8 cellular contexts compared by ENCODE assay signal in the genomic region with DNA sequence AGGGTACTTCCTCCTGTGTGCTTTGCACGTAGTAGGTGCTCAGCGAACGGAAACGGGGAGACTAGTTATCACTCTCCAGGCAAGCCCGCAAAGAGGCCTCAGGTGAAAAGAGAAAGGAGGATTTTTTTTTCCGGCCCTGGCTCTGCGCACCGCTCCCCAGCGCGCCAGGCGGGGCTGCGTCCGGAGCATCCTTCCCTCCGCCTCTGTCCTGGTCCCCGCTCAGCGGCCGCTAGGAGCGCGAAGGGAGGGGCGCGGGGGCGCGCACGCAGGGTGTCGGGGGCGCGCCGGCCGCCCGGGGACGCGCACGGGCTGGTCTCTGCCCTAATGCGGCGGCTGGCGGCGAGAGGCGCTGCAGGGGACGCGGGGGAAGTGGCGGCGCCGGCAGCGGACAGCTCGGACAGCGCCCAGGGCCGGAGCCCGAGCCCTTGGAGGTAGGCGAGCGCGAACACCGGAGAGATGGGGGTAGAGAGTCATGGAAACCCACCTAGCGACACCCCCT. TPM values are rescaled to one million over a fixed set of nuclear protein-coding genes. Genes with fewer than 3 reads are reported as not detected.
A peak's percentile ranks its signal among the peaks of the same experiment; 100 is the strongest.
DNase-seq lines count a peak whose midpoint lies in the region; ATAC-seq and TF ChIP-seq lines count a peak whose summit lies in the region.

No MANE protein-coding gene starts in this region.

- intact Hi-C loops in Calu3 (cut with micrococcal nuclease; ENCODE audit: unreplicated experiment), result loop anchor here (5.0 kb wide), 1 partner anchor 114 kb away; no protein-coding TSS in a partner anchor

- TF ChIP-seq CTCF in Calu3 (IDR thresholded peaks at IDR 0.05; ENCODE audit: unreplicated experiment), result no peak

- no peaks in the 10 kb centered on the region for H3K9me3 Mint-ChIP-seq in Calu3 (ENCODE audit: low read depth, unreplicated experiment)
- no peaks in the 10 kb centered on the region for H3K9me3 Mint-ChIP-seq in activated CD4-positive, alpha-beta T cell treated with anti-CD3 and anti-CD28 coated beads, Interleukin-2, amount 10 ng/mL, durations not matched to agents 7 days and 5 days
- H3K9me3 Mint-ChIP-seq in stimulated activated effector memory CD8-positive, alpha-beta T cell treated with anti-CD3 and anti-CD28 coated beads, Interleukin-12 subunit alpha, Interleukin-12 subunit beta, amount 100 ng/mL, for 72 hours, result no peaks in the 10 kb centered on the region

- H3K4me1 Mint-ChIP-seq in Calu3 (ENCODE audit: low read depth, unreplicated experiment), result no peaks in the 10 kb centered on the region
- peaks cover 6% of the 10 kb centered on the region for H3K4me1 Mint-ChIP-seq in activated CD4-positive, alpha-beta T cell treated with anti-CD3 and anti-CD28 coated beads, Interleukin-2, amount 10 ng/mL, durations not matched to agents 7 days and 5 days
- peaks cover 9% of the 10 kb centered on the region for H3K4me1 Mint-ChIP-seq in stimulated activated effector memory CD8-positive, alpha-beta T cell treated with anti-CD3 and anti-CD28 coated beads, Interleukin-12 subunit alpha, Interleukin-12 subunit beta, amount 100 ng/mL, for 72 hours

- DNase-seq in Calu3 (peak; percentile 60), NCI-H1048 (lab: John Stamatoyannopoulos, UW) (peak; percentile 70), erythroblast (lab: John Stamatoyannopoulos, UW) (peak; percentile 30 to 33), midbrain (lab: John Stamatoyannopoulos, UW) (peak; percentile 78), OCI-M1 (lab: John Stamatoyannopoulos, UW) (no peak)
- peak; percentile 12 for DNase-seq in activated CD4-positive, alpha-beta T cell treated with anti-CD3 and anti-CD28 coated beads, Interleukin-2, amount 10 ng/mL, durations not matched to agents 7 days and 5 days
- peak; percentile 20 to 54 for DNase-seq in stimulated activated effector memory CD8-positive, alpha-beta T cell treated with anti-CD3 and anti-CD28 coated beads, Interleukin-12 subunit alpha, Interleukin-12 subunit beta, amount 100 ng/mL, for 72 hours (ENCODE audit: low spot score in 2 of 2)

- H3K4me3 Mint-ChIP-seq in Calu3 (ENCODE audit: low read depth, unreplicated experiment), result no peak overlapping the region
- no peak overlapping the region for H3K4me3 Mint-ChIP-seq in activated CD4-positive, alpha-beta T cell treated with anti-CD3 and anti-CD28 coated beads, Interleukin-2, amount 10 ng/mL, durations not matched to agents 7 days and 5 days
- peak overlapping the region; percentile 53 for H3K4me3 Mint-ChIP-seq in stimulated activated effector memory CD8-positive, alpha-beta T cell treated with anti-CD3 and anti-CD28 coated beads, Interleukin-12 subunit alpha, Interleukin-12 subunit beta, amount 100 ng/mL, for 72 hours

- POLR2A ChIA-PET in activated CD4-positive, alpha-beta T cell treated with anti-CD3 and anti-CD28 coated beads, Interleukin-2, amount 10 ng/mL, durations not matched to agents 7 days and 5 days (lab: Charles Lee), result no interaction called here

- CTCF ChIA-PET in Calu3 (lab: Charles Lee), result interaction anchor here (0.5 to 0.9 kb wide), 2 partner anchors 21 to 30 kb away, joined by 4 read pairs; no protein-coding TSS in a partner anchor
- CTCF ChIA-PET in activated CD4-positive, alpha-beta T cell treated with anti-CD3 and anti-CD28 coated beads, Interleukin-2, amount 10 ng/mL, durations not matched to agents 7 days and 5 days (lab: Charles Lee), result interaction anchor here (0.7 to 1.0 kb wide), 2 partner anchors 21 to 65 kb away, joined by 3 to 4 read pairs; no protein-coding TSS in a partner anchor

- peaks cover 94% of the 10 kb centered on the region for H3K27me3 Mint-ChIP-seq in Calu3 (ENCODE audit: unreplicated experiment)
- peaks cover 42% of the 10 kb centered on the region for H3K27me3 Mint-ChIP-seq in activated CD4-positive, alpha-beta T cell treated with anti-CD3 and anti-CD28 coated beads, Interleukin-2, amount 10 ng/mL, durations not matched to agents 7 days and 5 days

- ATAC-seq in stimulated activated effector memory CD8-positive, alpha-beta T cell treated with anti-CD3 and anti-CD28 coated beads, Interleukin-12 subunit alpha, Interleukin-12 subunit beta, amount 100 ng/mL, for 72 hours, result peak; percentile 75
- ATAC-seq in HG02610 (IDR thresholded peaks at IDR 0.05; ENCODE audit: unreplicated experiment), result no peak

- TF ChIP-seq POLR2A in erythroblast (IDR thresholded peaks at IDR 0.05; ENCODE audit: low read length), result no peak

- BruUV-seq in Calu3 (replicated peaks; lab: Mats Ljungman, UMichigan), result no TSS peak

- no peaks in the 10 kb centered on the region for H3K36me3 Mint-ChIP-seq in Calu3 (ENCODE audit: insufficient read depth, unreplicated experiment)
- no peaks in the 10 kb centered on the region for H3K36me3 Mint-ChIP-seq in activated CD4-positive, alpha-beta T cell treated with anti-CD3 and anti-CD28 coated beads, Interleukin-2, amount 10 ng/mL, durations not matched to agents 7 days and 5 days (ENCODE audit: low read depth)
- H3K36me3 Mint-ChIP-seq in stimulated activated effector memory CD8-positive, alpha-beta T cell treated with anti-CD3 and anti-CD28 coated beads, Interleukin-12 subunit alpha, Interleukin-12 subunit beta, amount 100 ng/mL, for 72 hours, result no peaks in the 10 kb centered on the region

- no peak overlapping the region for H3K27ac Mint-ChIP-seq in Calu3 (ENCODE audit: unreplicated experiment)
- H3K27ac Mint-ChIP-seq in activated CD4-positive, alpha-beta T cell treated with anti-CD3 and anti-CD28 coated beads, Interleukin-2, amount 10 ng/mL, durations not matched to agents 7 days and 5 days, result no peak overlapping the region
- no peak overlapping the region for H3K27ac Mint-ChIP-seq in stimulated activated effector memory CD8-positive, alpha-beta T cell treated with anti-CD3 and anti-CD28 coated beads, Interleukin-12 subunit alpha, Interleukin-12 subunit beta, amount 100 ng/mL, for 72 hours

RNA-seq across cellular contexts. Expression of gene NFASC, which starts 42.3 kb away (rescaled TPM):
- total RNA-seq in Calu3 (2022), result not detected in 2 replicates
- under 1 TPM in 1 of 2 experiments, not detected in 1; 0.23 TPM for total RNA-seq in activated CD4-positive, alpha-beta T cell treated with anti-CD3 and anti-CD28 coated beads, Interleukin-2, amount 10 ng/mL, durations not matched to agents 7 days and 5 days
